In the genomic region with DNA sequence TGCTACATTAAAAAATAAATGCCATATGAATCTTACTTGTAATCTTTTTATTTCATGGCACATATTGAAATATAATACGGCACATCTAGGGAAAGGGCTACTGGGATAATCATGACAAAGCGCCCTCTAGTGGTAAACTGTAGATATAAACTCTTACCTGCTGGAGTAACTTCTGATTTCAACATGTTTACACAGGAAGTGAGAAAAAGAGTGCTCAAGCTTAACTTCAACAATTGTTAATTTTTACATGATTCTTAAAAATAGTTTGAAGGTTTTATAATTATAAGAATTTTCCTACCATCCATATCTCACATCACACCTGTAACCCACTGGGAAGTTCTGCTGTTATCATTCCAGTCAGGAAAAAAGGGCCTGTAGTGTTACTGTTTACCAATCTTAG, we compare ENCODE assay signal across 8 cellular contexts. TPM values are rescaled to one million over a fixed set of nuclear protein-coding genes. Genes with fewer than 3 reads are reported as not detected.
DNase-seq lines count a peak whose midpoint lies in the region; ATAC-seq and TF ChIP-seq lines count a peak whose summit lies in the region.

No MANE protein-coding gene starts in this region.

- peak; percentile 53 for DNase-seq in AG08395 (ENCODE audit: low spot score)
- peak; percentile 81 to 89 for DNase-seq in Kasumi-1 (lab: John Stamatoyannopoulos, UW)
- DNase-seq in cerebellum (ENCODE audit: low spot score), result peak; percentile 30
- peak; percentile 61 for DNase-seq in medulla oblongata (ENCODE audit: extremely low spot score)
- no peak for DNase-seq in stimulated activated effector memory CD8-positive, alpha-beta T cell treated with anti-CD3 and anti-CD28 coated beads, Interleukin-12 subunit alpha, Interleukin-12 subunit beta, amount 100 ng/mL, for 72 hours (ENCODE audit: low spot score in 2 of 2)
- DNase-seq in ecto neural progenitor cell (ENCODE audit: low spot score), result no peak

- H3K4me1 ChIP-seq in OCI-LY1 (ENCODE audit: insufficient read depth, low read length, severe bottlenecking), result peaks cover 20% of the 10 kb centered on the region

- H3K36me3 Mint-ChIP-seq in stimulated activated effector memory CD8-positive, alpha-beta T cell treated with anti-CD3 and anti-CD28 coated beads, Interleukin-12 subunit alpha, Interleukin-12 subunit beta, amount 100 ng/mL, for 72 hours, result no peaks in the 10 kb centered on the region

- peaks cover 8% of the 10 kb centered on the region for H3K79me2 ChIP-seq in OCI-LY1 (ENCODE audit: insufficient read depth, low read length)

- no peaks in the 10 kb centered on the region for H3K27me3 ChIP-seq in OCI-LY1 (ENCODE audit: insufficient read depth, low read length)

- no peak overlapping the region for H3K9ac ChIP-seq in OCI-LY1 (ENCODE audit: low read length)

- no peaks in the 10 kb centered on the region for H4K20me1 ChIP-seq in OCI-LY1 (ENCODE audit: insufficient read depth, low read length)

- peaks cover 11% of the 10 kb centered on the region for H3K4me1 Mint-ChIP-seq in stimulated activated effector memory CD8-positive, alpha-beta T cell treated with anti-CD3 and anti-CD28 coated beads, Interleukin-12 subunit alpha, Interleukin-12 subunit beta, amount 100 ng/mL, for 72 hours

- H3K27ac ChIP-seq in OCI-LY1 (ENCODE audit: low read depth, low read length, poor library complexity, severe bottlenecking), result no peak overlapping the region

- H3F3A ChIP-seq in OCI-LY1 (ENCODE audit: insufficient read depth, low read length), result no peaks in the 10 kb centered on the region

- peak overlapping the region; percentile 83 for H2AFZ ChIP-seq in OCI-LY1 (ENCODE audit: low read length)

- H3K4me3 Mint-ChIP-seq in stimulated activated effector memory CD8-positive, alpha-beta T cell treated with anti-CD3 and anti-CD28 coated beads, Interleukin-12 subunit alpha, Interleukin-12 subunit beta, amount 100 ng/mL, for 72 hours, result no peak overlapping the region

- TF ChIP-seq CTCF in GM12875 (IDR thresholded peaks at IDR 0.05; ENCODE audit: borderline replicate concordance, insufficient read depth, low read depth, low read length) (peak; percentile 47), OCI-LY1 (IDR thresholded peaks at IDR 0.05; ENCODE audit: low read length) (peak; percentile 92)

- H3K9me3 ChIP-seq in OCI-LY1 (ENCODE audit: low read length), result no peaks in the 10 kb centered on the region

- H3K36me3 ChIP-seq in OCI-LY1 (ENCODE audit: insufficient read depth, low read length), result no peaks in the 10 kb centered on the region

- H3K27ac Mint-ChIP-seq in stimulated activated effector memory CD8-positive, alpha-beta T cell treated with anti-CD3 and anti-CD28 coated beads, Interleukin-12 subunit alpha, Interleukin-12 subunit beta, amount 100 ng/mL, for 72 hours, result no peak overlapping the region

- no peaks in the 10 kb centered on the region for H3K9me3 Mint-ChIP-seq in stimulated activated effector memory CD8-positive, alpha-beta T cell treated with anti-CD3 and anti-CD28 coated beads, Interleukin-12 subunit alpha, Interleukin-12 subunit beta, amount 100 ng/mL, for 72 hours

- H3K9me2 ChIP-seq in OCI-LY1 (ENCODE audit: low read depth, low read length), result no peaks in the 10 kb centered on the region

- ATAC-seq in stimulated activated effector memory CD8-positive, alpha-beta T cell treated with anti-CD3 and anti-CD28 coated beads, Interleukin-12 subunit alpha, Interleukin-12 subunit beta, amount 100 ng/mL, for 72 hours, result no peak

- no peak overlapping the region for H3K4me2 ChIP-seq in OCI-LY1 (ENCODE audit: low read length)

- H3K4me3 ChIP-seq in GM12875 (ENCODE audit: low read depth, low read length) (no peak overlapping the region), OCI-LY1 (ENCODE audit: low read depth, low read length, poor library complexity, severe bottlenecking) (no peak overlapping the region)

RNA-seq across cellular contexts. Expression of gene HEPACAM2, which starts 2.0 kb away (rescaled TPM):
- 0.18 TPM for total RNA-seq in cerebellum

RNA-seq across cellular contexts. Expression of gene VPS50, which starts 3.9 kb away (rescaled TPM):
- total RNA-seq in cerebellum, result 87.3 TPM

Comparison
In these comparisons a context has a peak if more than half of its experiments do, and no peak if none do; other contexts are left out.
1. DNase-seq: peak in AG08395 (single experiment), Kasumi-1 (2 of 2), cerebellum (single experiment) and medulla oblongata (single experiment); none in stimulated activated effector memory CD8-positive, alpha-beta T cell treated with anti-CD3 and anti-CD28 coated beads, Interleukin-12 subunit alpha, Interleukin-12 subunit beta, amount 100 ng/mL, for 72 hours (0 of 2) and ecto neural progenitor cell (single experiment).